8 cellular contexts compared by ENCODE assay signal in genomic region chr11:64268687-64269379, GRCh38. TPM values are rescaled to one million over a fixed set of nuclear protein-coding genes. Genes with fewer than 3 reads are reported as not detected.
DNase-seq lines count a peak whose midpoint lies in the region; ATAC-seq and TF ChIP-seq lines count a peak whose summit lies in the region.

No MANE protein-coding gene starts in this region.

- H3K27me3 ChIP-seq in iPS DF 6.9 (ENCODE audit: control insufficient read depth, insufficient read depth, low read length) (no peaks in the 10 kb centered on the region), gastrocnemius medialis (no peaks in the 10 kb centered on the region)

- in situ Hi-C loops in gastrocnemius medialis (cut with MboI; ENCODE audit: low sequenced_read_pairs in 4 of 4) = no loop called here

- H3K4me3 ChIP-seq in iPS DF 6.9 (ENCODE audit: low read length) (peak overlapping the region; percentile 54; the same call in 1 of the 2 replicates), gastrocnemius medialis (peak overlapping the region; percentile 82 to 98 (median 92))

- no peaks in the 10 kb centered on the region for H3K4me1 ChIP-seq in iPS DF 6.9 (ENCODE audit: control insufficient read depth, insufficient read depth, low read length)
- peaks cover 22% of the 10 kb centered on the region in 2 donors for H3K4me1 ChIP-seq in gastrocnemius medialis

- no CpG with 5 or more reads among the region's 23 CpGs for WGBS in iPS DF 6.9 (ENCODE audit: insufficient coverage, insufficient read length)

- no peak for TF ChIP-seq POLR2A in gastrocnemius medialis (IDR thresholded peaks at IDR 0.05)

- H3K36me3 ChIP-seq in iPS DF 6.9 (ENCODE audit: control insufficient read depth, insufficient read depth, low read length) (peaks cover 23% of the 10 kb centered on the region), gastrocnemius medialis (peaks cover 0 to 12% of the 10 kb centered on the region in 2 donors)

- ATAC-seq in HG02885 (IDR thresholded peaks at IDR 0.05; ENCODE audit: poor library complexity, unreplicated experiment) (peak; percentile 12), gastrocnemius medialis (peak; percentile 1 to 25), HG03045 (IDR thresholded peaks at IDR 0.05; ENCODE audit: unreplicated experiment) (no peak)

- DNase-seq in activated T-cell treated with anti-CD3 and anti-CD28 coated beads for 48 hours (ENCODE audit: low read depth) = peak; percentile 53
- no peak for DNase-seq in activated T-cell treated with anti-CD3 and anti-CD28 coated beads for 4 hours
- DNase-seq in NOMO-1 treated with dmso at 0.1 percent for 144 hours (lab: John Stamatoyannopoulos, UW; ENCODE audit: unreplicated experiment) = peak; percentile 31
- peak; percentile 90 for DNase-seq in amniotic epithelial cell (ENCODE audit: low read depth)
- DNase-seq in iPS DF 6.9 (ENCODE audit: low read depth, low spot score) = no peak
- peak in 1 of 2 donors; percentile 72 for DNase-seq in gastrocnemius medialis

- no peak for TF ChIP-seq CTCF in gastrocnemius medialis (IDR thresholded peaks at IDR 0.05 in 4 of 5, conservative IDR thresholded peaks at IDR 0.05 in 1 of 5)

- no peak overlapping the region for H3K27ac ChIP-seq in iPS DF 6.9 (ENCODE audit: low read length)
- H3K27ac ChIP-seq in gastrocnemius medialis = peak overlapping the region; percentile 94 to 99 (median 98)

- intact Hi-C loops in gastrocnemius medialis (cut with DNase I; ENCODE audit: low total_unique reads) = loop anchor here (1.0 kb wide), 2 partner anchors 18 to 65 kb away; partner anchors contain the start of gene PLCB3

- no peaks in the 10 kb centered on the region for H3K9me3 ChIP-seq in iPS DF 6.9 (ENCODE audit: control insufficient read depth, insufficient read depth, low read length)
- H3K9me3 ChIP-seq in gastrocnemius medialis = no peaks in the 10 kb centered on the region

RNA-seq across cellular contexts. Expression of gene BAD, which starts 15.6 kb away (rescaled TPM):
- total RNA-seq in gastrocnemius medialis = 10 to 100 TPM; 27.8 to 88.0 (median 76.3) TPM

RNA-seq across cellular contexts. Expression of gene GPR137, which starts 16.8 kb away (rescaled TPM):
- 10 to 100 TPM; 13.8 to 28.9 (median 20.4) TPM for total RNA-seq in gastrocnemius medialis

RNA-seq across cellular contexts. Expression of gene PLCB3, which starts 17.5 kb away (rescaled TPM):
- total RNA-seq in gastrocnemius medialis = 1 to 10 TPM; 4.7 to 9.7 (median 6.2) TPM

RNA-seq across cellular contexts. Expression of gene PPP1R14B, which starts 22.1 kb away (rescaled TPM):
- 100 to 1,000 TPM; 144 to 444 (median 237) TPM for total RNA-seq in gastrocnemius medialis

RNA-seq across cellular contexts. Expression of gene KCNK4, which starts 22.3 kb away (rescaled TPM):
- total RNA-seq in gastrocnemius medialis = not detected

Comparison
In these comparisons a context has a peak if more than half of its experiments do, and no peak if none do; other contexts are left out.
1. DNase-seq: peak in activated T-cell treated with anti-CD3 and anti-CD28 coated beads for 48 hours (single experiment), NOMO-1 treated with dmso at 0.1 percent for 144 hours (single experiment) and amniotic epithelial cell (single experiment); none in activated T-cell treated with anti-CD3 and anti-CD28 coated beads for 4 hours (single experiment) and iPS DF 6.9 (single experiment).